10 cellular contexts compared by ENCODE assay signal in the genomic region with DNA sequence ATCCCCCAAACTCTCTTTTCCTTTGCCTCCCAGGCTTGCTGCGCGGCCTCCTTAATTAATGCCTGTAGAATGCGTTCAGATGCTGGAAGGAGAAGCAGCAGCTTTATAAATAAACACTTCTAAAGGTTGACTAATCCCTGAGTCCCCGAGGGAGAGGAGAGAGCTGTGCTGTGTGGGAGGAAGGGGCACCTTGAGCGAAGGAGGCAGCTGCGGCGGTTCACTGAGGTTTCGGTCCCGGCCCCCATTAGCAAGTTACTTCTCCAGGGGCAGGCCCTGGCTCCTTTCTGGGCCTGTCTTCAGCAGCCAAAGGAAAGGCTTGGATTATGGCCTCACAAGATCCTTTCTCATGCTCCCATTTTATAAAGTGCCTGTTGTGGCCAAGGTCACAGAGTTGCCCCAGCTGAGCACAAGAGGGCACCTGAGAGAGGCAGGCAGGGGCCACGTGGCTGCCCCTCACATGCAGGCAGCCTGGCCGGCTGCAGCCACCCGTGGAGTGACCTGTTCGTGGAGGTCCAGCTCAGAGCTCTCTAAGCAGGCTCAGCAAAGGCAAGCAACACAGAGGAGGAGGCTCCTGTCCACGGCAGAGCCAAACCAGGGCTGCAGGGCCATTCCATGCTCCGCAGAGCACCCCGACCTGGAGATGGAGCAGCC. TPM values are rescaled to one million over a fixed set of nuclear protein-coding genes. Genes with fewer than 3 reads are reported as not detected.
A peak's percentile ranks its signal among the peaks of the same experiment; 100 is the strongest.
DNase-seq lines count a peak whose midpoint lies in the region; ATAC-seq lines count a peak whose summit lies in the region.
"Had no signal": no experiment of that assay in that cellular context is flagged by ENCODE, and none has a peak within 500 bp of the region (broad histone marks: within the 10 kb centered on the region; RNA-seq: fewer than 3 reads in every experiment).

No MANE protein-coding gene starts in this region.

- no peaks in the 10 kb centered on the region for H3K36me3 Mint-ChIP-seq in activated CD4-positive, alpha-beta memory T cell treated with anti-CD3 and anti-CD28 coated beads, Interleukin-2, amount 10 ng/mL, durations not matched to agents 7 days and 5 days (ENCODE audit: low read depth)

- peak; percentile 67 for DNase-seq in M059J (ENCODE audit: low read depth)
- DNase-seq in fibroblast of gingiva (ENCODE audit: low read depth), result peak; percentile 28
- DNase-seq in stimulated activated CD8-positive, alpha-beta memory T cell treated with anti-CD3 and anti-CD28 coated beads, Interleukin-4, amount 100 ng/mL, for 48 hours, result peak; percentile 12
- no peak for DNase-seq in T-helper 1 cell
- DNase-seq in activated CD4-positive, alpha-beta memory T cell treated with anti-CD3 and anti-CD28 coated beads, Interleukin-2, amount 10 ng/mL, durations not matched to agents 7 days and 5 days, result no peak
- DNase-seq: OCI-M1 had no signal

- POLR2A ChIA-PET in activated CD4-positive, alpha-beta memory T cell treated with anti-CD3 and anti-CD28 coated beads, Interleukin-2, amount 10 ng/mL, durations not matched to agents 7 days and 5 days (lab: Charles Lee), result no interaction called here

- peak; percentile 45 for ATAC-seq in GM19351 (IDR thresholded peaks at IDR 0.05; ENCODE audit: unreplicated experiment)
- no peak for ATAC-seq in GM19455 (IDR thresholded peaks at IDR 0.05; ENCODE audit: unreplicated experiment)
- ATAC-seq in HG02678 (IDR thresholded peaks at IDR 0.05; ENCODE audit: unreplicated experiment), result no peak
- ATAC-seq: naive thymus-derived CD8-positive, alpha-beta T cell had no signal

- no peak overlapping the region for H3K4me3 Mint-ChIP-seq in activated CD4-positive, alpha-beta memory T cell treated with anti-CD3 and anti-CD28 coated beads, Interleukin-2, amount 10 ng/mL, durations not matched to agents 7 days and 5 days

- CTCF ChIA-PET in activated CD4-positive, alpha-beta memory T cell treated with anti-CD3 and anti-CD28 coated beads, Interleukin-2, amount 10 ng/mL, durations not matched to agents 7 days and 5 days (lab: Charles Lee), result no interaction called here

- H3K27ac Mint-ChIP-seq in activated CD4-positive, alpha-beta memory T cell treated with anti-CD3 and anti-CD28 coated beads, Interleukin-2, amount 10 ng/mL, durations not matched to agents 7 days and 5 days, result no peak overlapping the region

- no peaks in the 10 kb centered on the region for H3K4me1 Mint-ChIP-seq in activated CD4-positive, alpha-beta memory T cell treated with anti-CD3 and anti-CD28 coated beads, Interleukin-2, amount 10 ng/mL, durations not matched to agents 7 days and 5 days

- no peaks in the 10 kb centered on the region for H3K27me3 Mint-ChIP-seq in activated CD4-positive, alpha-beta memory T cell treated with anti-CD3 and anti-CD28 coated beads, Interleukin-2, amount 10 ng/mL, durations not matched to agents 7 days and 5 days
- H3K27me3 Mint-ChIP-seq: naive thymus-derived CD8-positive, alpha-beta T cell had no signal

- H3K9me3 Mint-ChIP-seq in activated CD4-positive, alpha-beta memory T cell treated with anti-CD3 and anti-CD28 coated beads, Interleukin-2, amount 10 ng/mL, durations not matched to agents 7 days and 5 days, result no peaks in the 10 kb centered on the region
- H3K9me3 Mint-ChIP-seq: naive thymus-derived CD8-positive, alpha-beta T cell had no signal

RNA-seq across cellular contexts. Expression of gene CACNA2D4, which starts 15.0 kb away (rescaled TPM):
- 0.15 and 0.91 TPM in 2 replicates for total RNA-seq in M059J (2014; rRNA removed; shearing (Covaris generic))
- total RNA-seq in activated CD4-positive, alpha-beta memory T cell treated with anti-CD3 and anti-CD28 coated beads, Interleukin-2, amount 10 ng/mL, durations not matched to agents 7 days and 5 days, result 10 to 100 TPM; 20.8 to 23.6 TPM

Comparison
In these comparisons a context has a peak if more than half of its experiments do, and no peak if none do; other contexts are left out.
1. DNase-seq: peak in M059J (single experiment), fibroblast of gingiva (single experiment) and stimulated activated CD8-positive, alpha-beta memory T cell treated with anti-CD3 and anti-CD28 coated beads, Interleukin-4, amount 100 ng/mL, for 48 hours (single experiment); none in T-helper 1 cell (0 of 5) and activated CD4-positive, alpha-beta memory T cell treated with anti-CD3 and anti-CD28 coated beads, Interleukin-2, amount 10 ng/mL, durations not matched to agents 7 days and 5 days (single experiment).
2. RNA of gene CACNA2D4, which starts 15.0 kb away (total RNA-seq): 20.8 to 23.6 TPM in activated CD4-positive, alpha-beta memory T cell treated with anti-CD3 and anti-CD28 coated beads, Interleukin-2, amount 10 ng/mL, durations not matched to agents 7 days and 5 days; 0.15 to 0.91 TPM in M059J; every median in the first group is over 10 times any median in the second.